In genomic region chr10:28177944-28178637, GRCh38 we compare ENCODE assay signal across 8 cellular contexts.
DNase-seq lines count a peak whose midpoint lies in the region; ATAC-seq and TF ChIP-seq lines count a peak whose summit lies in the region.

No MANE protein-coding gene starts in this region.

- H3K9me3 Mint-ChIP-seq in HFFc6: no peaks in the 10 kb centered on the region
- H3K9me3 Mint-ChIP-seq in T-cell: no peaks in the 10 kb centered on the region

- H3K4me1 ChIP-seq in gastroesophageal sphincter (peaks cover 0 to 51% (median 5%) of the 10 kb centered on the region in 3 donors), tibial artery (peaks cover 0 to 51% (median 2%) of the 10 kb centered on the region in 4 donors)

- H3K4me1 Mint-ChIP-seq in HFFc6 (ENCODE audit: low read depth): peaks cover 46% of the 10 kb centered on the region
- peaks cover 43 to 51% (median 46%) of the 10 kb centered on the region in 3 donors for H3K4me1 Mint-ChIP-seq in T-cell

- TF ChIP-seq POLR2A in gastroesophageal sphincter (IDR thresholded peaks at IDR 0.05): no peak

- peaks cover 2% of the 10 kb centered on the region; the same call in 1 of the 2 replicates for H3K27me3 Mint-ChIP-seq in HFFc6 (ENCODE audit: insufficient read depth)
- no peaks in the 10 kb centered on the region for H3K27me3 Mint-ChIP-seq in T-cell

- H3K9me3 ChIP-seq in gastroesophageal sphincter (no peaks in the 10 kb centered on the region), tibial artery (no peaks in the 10 kb centered on the region)

- H3K36me3 ChIP-seq in gastroesophageal sphincter (no peaks in the 10 kb centered on the region), tibial artery (no peaks in the 10 kb centered on the region)

- intact Hi-C loops in tibial artery (cut with DNase I; ENCODE audit: low total_unique reads): loop anchor here (5.0 kb wide), 1 partner anchor 436 kb away; no protein-coding TSS in a partner anchor

- peak; percentile 58 to 67 (median 64) for ATAC-seq in T-cell (replicated peaks in 1 of 4)
- ATAC-seq in gastroesophageal sphincter: no peak

- H3K27ac Mint-ChIP-seq in HFFc6 (peak overlapping the region; percentile 70), T-cell (peak overlapping the region; percentile 95)

- peak; percentile 13 for DNase-seq in GM10266 (ENCODE audit: extremely low spot score)
- peak; percentile 7 for DNase-seq in HFFc6
- DNase-seq in T-cell: peak in 7 of 34 experiments; percentile 1 to 25 (median 4)
- DNase-seq in tibial artery: no peak
- DNase-seq in occipital lobe (lab: John Stamatoyannopoulos, UW): no peak
- DNase-seq in NCI-H446 (lab: John Stamatoyannopoulos, UW): no peak
- DNase-seq in NCI-H146 treated with DMSO at 0.1 percent for 48 hours (lab: John Stamatoyannopoulos, UW; ENCODE audit: unreplicated experiment): no peak

- H3K36me3 Mint-ChIP-seq in HFFc6 (ENCODE audit: low read depth) (0 out of 2 replicates have a peak, but pooled peaks cover 3% of the 10 kb centered on the region), T-cell (peaks cover 4% of the 10 kb centered on the region)

- CTCF ChIA-PET in T-cell (lab: Charles Lee): interaction anchor here (0.6 to 2.8 kb wide), 8 partner anchors 10 to 215 kb away, joined by 3 to 17 read pairs (median 4); partner anchors contain the start of gene MPP7 (in 1 of the 2)

- H3K4me3 Mint-ChIP-seq in HFFc6 (peak overlapping the region; percentile 85), T-cell (peak overlapping the region; percentile 83 to 87 (median 84))

- no peak for TF ChIP-seq CTCF in GM10266 (IDR thresholded peaks at IDR 0.05; ENCODE audit: control insufficient read depth, insufficient read depth, low read depth, missing control alignments)
- TF ChIP-seq CTCF in HFFc6 (IDR thresholded peaks at IDR 0.05): no peak
- no peak for TF ChIP-seq CTCF in gastroesophageal sphincter (IDR thresholded peaks at IDR 0.05)
- no peak for TF ChIP-seq CTCF in tibial artery (IDR thresholded peaks at IDR 0.05)

- no peak for TF ChIP-seq EP300 in gastroesophageal sphincter (IDR thresholded peaks at IDR 0.05)

- POLR2A ChIA-PET in T-cell (lab: Charles Lee): interaction anchor here (0.6 to 0.7 kb wide), 2 partner anchors 155 to 171 kb away, joined by 4 read pairs; no protein-coding TSS in a partner anchor

- peak overlapping the region; percentile 35 to 47 for H3K4me3 ChIP-seq in gastroesophageal sphincter
- peak overlapping the region; percentile 33 to 41 for H3K4me3 ChIP-seq in tibial artery

- H3K27ac ChIP-seq in gastroesophageal sphincter (peak overlapping the region; percentile 62 to 84 (median 68)), tibial artery (peak overlapping the region; percentile 67 to 69)

- H3K27me3 ChIP-seq in gastroesophageal sphincter (no peaks in the 10 kb centered on the region), tibial artery (no peaks in the 10 kb centered on the region)

- WGBS in gastroesophageal sphincter (ENCODE audit: low coverage in 1 of 2), 2 donors: 38 to 51% methylated on average over 1 to 3 of the region's 4 CpGs

Comparison
In these comparisons a context has a peak if more than half of its experiments do, and no peak if none do; other contexts are left out.
1. DNase-seq: peak in GM10266 (single experiment) and HFFc6 (single experiment); none in tibial artery (0 of 2), occipital lobe (single experiment), NCI-H446 (0 of 2) and NCI-H146 treated with DMSO at 0.1 percent for 48 hours (single experiment).